In genomic region chr2:46826898-46827245, GRCh38 we compare ENCODE assay signal across 10 cellular contexts.
"Had no signal": no experiment of that assay in that cellular context is flagged by ENCODE, and none has a peak within 500 bp of the region (broad histone marks: within the 10 kb centered on the region; RNA-seq: fewer than 3 reads in every experiment).

No MANE protein-coding gene starts in this region.

- DNase-seq: activated naive CD8-positive, alpha-beta T cell treated with anti-CD3 and anti-CD28 coated beads for 36 hours; activated T-cell treated with anti-CD3 and anti-CD28 coated beads, Interleukin-2, amount 50 U/mL, for 72 hours; heart right ventricle; naive thymus-derived CD8-positive, alpha-beta T cell; occipital lobe; stimulated activated naive CD8-positive, alpha-beta T cell treated with anti-CD3 and anti-CD28 coated beads, Interleukin-15, amount 100 ng/mL, for 72 hours; T-cell; T-helper 9 cell had no signal

- H3K4me1 Mint-ChIP-seq: activated naive CD8-positive, alpha-beta T cell treated with anti-CD3 and anti-CD28 coated beads for 36 hours; naive thymus-derived CD8-positive, alpha-beta T cell; stimulated activated naive CD8-positive, alpha-beta T cell treated with anti-CD3 and anti-CD28 coated beads, Interleukin-15, amount 100 ng/mL, for 72 hours; T-cell had no signal

- H3K27me3 Mint-ChIP-seq: activated naive CD8-positive, alpha-beta T cell treated with anti-CD3 and anti-CD28 coated beads for 36 hours; stimulated activated naive CD8-positive, alpha-beta T cell treated with anti-CD3 and anti-CD28 coated beads, Interleukin-15, amount 100 ng/mL, for 72 hours had no signal

- H3K9me3 ChIP-seq: gastroesophageal sphincter had no signal

- H3K4me3 Mint-ChIP-seq: activated naive CD8-positive, alpha-beta T cell treated with anti-CD3 and anti-CD28 coated beads for 36 hours; activated T-cell treated with anti-CD3 and anti-CD28 coated beads, Interleukin-2, amount 50 U/mL, for 72 hours; naive thymus-derived CD8-positive, alpha-beta T cell; stimulated activated naive CD8-positive, alpha-beta T cell treated with anti-CD3 and anti-CD28 coated beads, Interleukin-15, amount 100 ng/mL, for 72 hours; T-cell had no signal

- H3K27ac ChIP-seq: gastroesophageal sphincter, heart right ventricle had no signal

- H3K4me3 ChIP-seq: gastroesophageal sphincter, heart right ventricle had no signal

- ATAC-seq: activated CD4-positive, CD25-positive, alpha-beta regulatory T cell treated with anti-CD3 and anti-CD28 coated beads, Interleukin-2, amount 50 U/mL, for 24 hours; activated T-cell treated with anti-CD3 and anti-CD28 coated beads, Interleukin-2, amount 50 U/mL, for 72 hours; gastroesophageal sphincter; naive thymus-derived CD8-positive, alpha-beta T cell; stimulated activated naive CD8-positive, alpha-beta T cell treated with anti-CD3 and anti-CD28 coated beads, Interleukin-15, amount 100 ng/mL, for 72 hours; T-cell had no signal

- H3K36me3 ChIP-seq: gastroesophageal sphincter, heart right ventricle had no signal

- H3K27ac Mint-ChIP-seq: activated naive CD8-positive, alpha-beta T cell treated with anti-CD3 and anti-CD28 coated beads for 36 hours; activated T-cell treated with anti-CD3 and anti-CD28 coated beads, Interleukin-2, amount 50 U/mL, for 72 hours; naive thymus-derived CD8-positive, alpha-beta T cell; stimulated activated naive CD8-positive, alpha-beta T cell treated with anti-CD3 and anti-CD28 coated beads, Interleukin-15, amount 100 ng/mL, for 72 hours; T-cell had no signal

- H3K9me3 Mint-ChIP-seq: activated naive CD8-positive, alpha-beta T cell treated with anti-CD3 and anti-CD28 coated beads for 36 hours had no signal

- H3K36me3 Mint-ChIP-seq: activated naive CD8-positive, alpha-beta T cell treated with anti-CD3 and anti-CD28 coated beads for 36 hours; T-cell had no signal

- H3K27me3 ChIP-seq: gastroesophageal sphincter, heart right ventricle had no signal
